2 cellular contexts compared by ENCODE assay signal in the genomic region with DNA sequence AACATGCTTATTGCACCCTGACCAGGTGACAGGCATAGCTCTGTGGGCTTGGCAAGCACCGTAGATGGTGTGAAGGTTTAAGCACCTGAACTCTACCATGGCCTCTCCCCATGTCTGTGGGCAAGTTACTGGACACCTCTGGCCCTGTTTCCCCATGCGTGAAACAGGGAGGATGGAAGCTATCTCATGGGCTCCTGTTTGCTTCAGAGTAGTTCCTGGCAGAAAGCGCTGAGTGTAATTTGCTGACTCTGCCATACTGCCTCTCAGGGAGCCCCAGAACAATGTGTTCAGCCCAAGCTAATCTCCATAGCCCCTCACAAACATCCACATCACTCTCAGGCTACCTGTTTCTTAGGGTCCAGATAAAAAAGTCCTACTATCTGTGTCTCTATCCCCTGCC.
TF ChIP-seq lines count a peak whose summit lies in the region.

No MANE protein-coding gene starts in this region.

TF ChIP-seq in GM12878, 131 proteins besides CTCF, POLR2A, EP300 and RAD21:
- TF ChIP-seq ZNF622 (IDR thresholded peaks at IDR 0.05) (no peak), TCF7 (IDR thresholded peaks at IDR 0.05; ENCODE audit: borderline replicate concordance) (no peak), HCFC1 (IDR thresholded peaks at IDR 0.05; ENCODE audit: low read length) (no peak), HDAC6 (IDR thresholded peaks at IDR 0.05; ENCODE audit: unreplicated experiment) (no peak), RBBP5 (conservative IDR thresholded peaks at IDR 0.05) (no peak), RELA (IDR thresholded peaks at IDR 0.05; ENCODE audit: borderline replicate concordance, partially characterized antibody) (no peak), NR2F1 (conservative IDR thresholded peaks at IDR 0.05) (no peak), ASH2L (IDR thresholded peaks at IDR 0.05; ENCODE audit: borderline replicate concordance, low read depth) (no peak), ELK1 (IDR thresholded peaks at IDR 0.05; ENCODE audit: low read depth, low read length) (no peak), ZZZ3 (IDR thresholded peaks at IDR 0.05; ENCODE audit: control insufficient read depth, insufficient read length, low read depth) (no peak), IKZF2 (IDR thresholded peaks at IDR 0.05) (no peak), RFX5 (IDR thresholded peaks at IDR 0.05; ENCODE audit: low read depth, low read length) (no peak), CBX3 (IDR thresholded peaks at IDR 0.05; ENCODE audit: borderline replicate concordance, low read depth) (no peak), RELB (IDR thresholded peaks at IDR 0.05; ENCODE audit: low read depth) (no peak), SMC3 (IDR thresholded peaks at IDR 0.05; ENCODE audit: borderline replicate concordance, low read length) (no peak), MEF2B (IDR thresholded peaks at IDR 0.05; ENCODE audit: partially characterized antibody, poor library complexity, severe bottlenecking) (no peak), PKNOX1 (IDR thresholded peaks at IDR 0.05) (no peak), KDM1A (IDR thresholded peaks at IDR 0.05; ENCODE audit: borderline replicate concordance) (no peak), NFYA (IDR thresholded peaks at IDR 0.05; ENCODE audit: borderline replicate concordance, low read depth, low read length) (no peak)

TF ChIP-seq in SK-N-SH, 30 proteins besides CTCF, POLR2A, EP300 and RAD21:
- TF ChIP-seq TCF12 (IDR thresholded peaks at IDR 0.05) (no peak), ELF1 (IDR thresholded peaks at IDR 0.05) (no peak), TAF1 (IDR thresholded peaks at IDR 0.05; ENCODE audit: borderline replicate concordance, low read depth, low read length) (no peak), SMC3 (IDR thresholded peaks at IDR 0.05; ENCODE audit: low read depth, low read length) (no peak), USF2 (IDR thresholded peaks at IDR 0.05; ENCODE audit: borderline replicate concordance, low read depth, low read length) (no peak)
- TF ChIP-seq, protein P1, sequence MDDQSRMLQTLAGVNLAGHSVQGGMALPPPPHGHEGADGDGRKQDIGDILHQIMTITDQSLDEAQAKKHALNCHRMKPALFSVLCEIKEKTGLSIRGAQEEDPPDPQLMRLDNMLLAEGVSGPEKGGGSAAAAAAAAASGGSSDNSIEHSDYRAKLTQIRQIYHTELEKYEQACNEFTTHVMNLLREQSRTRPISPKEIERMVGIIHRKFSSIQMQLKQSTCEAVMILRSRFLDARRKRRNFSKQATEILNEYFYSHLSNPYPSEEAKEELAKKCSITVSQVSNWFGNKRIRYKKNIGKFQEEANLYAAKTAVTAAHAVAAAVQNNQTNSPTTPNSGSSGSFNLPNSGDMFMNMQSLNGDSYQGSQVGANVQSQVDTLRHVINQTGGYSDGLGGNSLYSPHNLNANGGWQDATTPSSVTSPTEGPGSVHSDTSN (IDR thresholded peaks at IDR 0.05), result no peak
